In genomic region chr1:160101717-160102522, GRCh38 we compare ENCODE assay signal across 1 cellular context.
TF ChIP-seq lines count a peak whose summit lies in the region.

No MANE protein-coding gene starts in this region.

TF ChIP-seq in HepG2, 621 proteins besides CTCF, POLR2A, EP300 and RAD21:
- TF ChIP-seq SP4 (CRISPR knock-in tag; IDR thresholded peaks at IDR 0.05) (0 out of 2 replicates have a peak, but pooled peaks have one; percentile 6), SMYD3 (CRISPR knock-in tag; IDR thresholded peaks at IDR 0.05) (peak; percentile 64; the same call in 1 of the 2 replicates), CBFB (CRISPR knock-in tag; IDR thresholded peaks at IDR 0.05) (no peak)
TF ChIP-seq in HepG2: peak in this region for 2.
